In genomic region chr12:64826234-64826633, GRCh38 we compare ENCODE assay signal across 8 cellular contexts. TPM values are rescaled to one million over a fixed set of nuclear protein-coding genes. Genes with fewer than 3 reads are reported as not detected.
DNase-seq lines count a peak whose midpoint lies in the region; ATAC-seq lines count a peak whose summit lies in the region.

No MANE protein-coding gene starts in this region.

- H3K36me3 Mint-ChIP-seq in activated T-helper 1 cell treated with anti-CD3 and anti-CD28 coated beads, Interleukin-12 subunit alpha, Interleukin-12 subunit beta, Interleukin-2, Interleukin-4 antibody, amounts not matched to agents 30 ng/mL and 10 ng/mL and 1 ng/mL, durations not matched to agents 14 hours and 24 hours and 36 hours (ENCODE audit: low read depth): no peaks in the 10 kb centered on the region

- DNase-seq in COR-L47 (lab: John Stamatoyannopoulos, UW) (peak; percentile 81), NCI-H510A treated with DMSO at 0.1 percent for 48 hours (lab: John Stamatoyannopoulos, UW) (peak; percentile 92), left cardiac atrium (peak; percentile 72), retina (peak; percentile 78), T1000 (lab: John Stamatoyannopoulos, UW) (no peak), GOT3 (lab: John Stamatoyannopoulos, UW) (no peak)
- DNase-seq in activated T-helper 1 cell treated with anti-CD3 and anti-CD28 coated beads, Interleukin-12 subunit alpha, Interleukin-12 subunit beta, Interleukin-2, Interleukin-4 antibody, amounts not matched to agents 30 ng/mL and 10 ng/mL and 1 ng/mL, durations not matched to agents 14 hours and 24 hours and 36 hours (ENCODE audit: low spot score): peak; percentile 9

- no peak overlapping the region for H3K27ac Mint-ChIP-seq in activated T-helper 1 cell treated with anti-CD3 and anti-CD28 coated beads, Interleukin-12 subunit alpha, Interleukin-12 subunit beta, Interleukin-2, Interleukin-4 antibody, amounts not matched to agents 30 ng/mL and 10 ng/mL and 1 ng/mL, durations not matched to agents 14 hours and 24 hours and 36 hours

- intact Hi-C loops in activated T-helper 1 cell treated with anti-CD3 and anti-CD28 coated beads, Interleukin-12 subunit alpha, Interleukin-12 subunit beta, Interleukin-2, Interleukin-4 antibody, amounts not matched to agents 30 ng/mL and 10 ng/mL and 1 ng/mL, durations not matched to agents 14 hours and 24 hours and 36 hours (cut with micrococcal nuclease): loop anchor here (10.0 kb wide), 1 partner anchor 999 kb away; the partner anchor contains the start of gene HMGA2
- intact Hi-C loops in left cardiac atrium (cut with DNase I): no loop called here

- H3K4me1 Mint-ChIP-seq in activated T-helper 1 cell treated with anti-CD3 and anti-CD28 coated beads, Interleukin-12 subunit alpha, Interleukin-12 subunit beta, Interleukin-2, Interleukin-4 antibody, amounts not matched to agents 30 ng/mL and 10 ng/mL and 1 ng/mL, durations not matched to agents 14 hours and 24 hours and 36 hours (ENCODE audit: low read depth): peaks cover 8% of the 10 kb centered on the region

- ATAC-seq in HG02610 (IDR thresholded peaks at IDR 0.05; ENCODE audit: unreplicated experiment): peak; percentile 51
- ATAC-seq in left cardiac atrium: peak in 1 of 2 donors; percentile 77

- H3K9me3 Mint-ChIP-seq in activated T-helper 1 cell treated with anti-CD3 and anti-CD28 coated beads, Interleukin-12 subunit alpha, Interleukin-12 subunit beta, Interleukin-2, Interleukin-4 antibody, amounts not matched to agents 30 ng/mL and 10 ng/mL and 1 ng/mL, durations not matched to agents 14 hours and 24 hours and 36 hours: peaks cover 4% of the 10 kb centered on the region

- peak overlapping the region; percentile 55 for H3K4me3 Mint-ChIP-seq in activated T-helper 1 cell treated with anti-CD3 and anti-CD28 coated beads, Interleukin-12 subunit alpha, Interleukin-12 subunit beta, Interleukin-2, Interleukin-4 antibody, amounts not matched to agents 30 ng/mL and 10 ng/mL and 1 ng/mL, durations not matched to agents 14 hours and 24 hours and 36 hours

- peaks cover 39% of the 10 kb centered on the region for H3K27me3 Mint-ChIP-seq in activated T-helper 1 cell treated with anti-CD3 and anti-CD28 coated beads, Interleukin-12 subunit alpha, Interleukin-12 subunit beta, Interleukin-2, Interleukin-4 antibody, amounts not matched to agents 30 ng/mL and 10 ng/mL and 1 ng/mL, durations not matched to agents 14 hours and 24 hours and 36 hours (ENCODE audit: insufficient read depth)

RNA-seq across cellular contexts. Expression of gene TBC1D30, which starts 1.8 kb away (rescaled TPM):
- total RNA-seq in activated T-helper 1 cell treated with anti-CD3 and anti-CD28 coated beads, Interleukin-12 subunit alpha, Interleukin-12 subunit beta, Interleukin-2, Interleukin-4 antibody, amounts not matched to agents 30 ng/mL and 10 ng/mL and 1 ng/mL, durations not matched to agents 14 hours and 24 hours and 36 hours: 1.1 and 1.6 TPM in 2 replicates
- total RNA-seq in left cardiac atrium: 1 to 10 TPM; 1.3 to 3.0 TPM

Comparison
In these comparisons a context has a peak if more than half of its experiments do, and no peak if none do; other contexts are left out.
1. DNase-seq: peak in COR-L47 (single experiment), NCI-H510A treated with DMSO at 0.1 percent for 48 hours (single experiment), activated T-helper 1 cell treated with anti-CD3 and anti-CD28 coated beads, Interleukin-12 subunit alpha, Interleukin-12 subunit beta, Interleukin-2, Interleukin-4 antibody, amounts not matched to agents 30 ng/mL and 10 ng/mL and 1 ng/mL, durations not matched to agents 14 hours and 24 hours and 36 hours (single experiment), left cardiac atrium (single experiment) and retina (single experiment); none in T1000 (single experiment) and GOT3 (single experiment).